2 cellular contexts compared by ENCODE assay signal in genomic region chr17:27821318-27821717, GRCh38.
TF ChIP-seq lines count a peak whose summit lies in the region.

No MANE protein-coding gene starts in this region.

TF ChIP-seq in HepG2, 621 proteins besides CTCF, POLR2A, EP300 and RAD21:
- TF ChIP-seq MAFF (IDR thresholded peaks at IDR 0.05; ENCODE audit: low read depth, low read length): peak; percentile 79
- peak; percentile 82 to 90 for TF ChIP-seq MAFK (conservative IDR thresholded peaks at IDR 0.05 in 1 of 2, IDR thresholded peaks at IDR 0.05 in 1 of 2; ENCODE audit: low read length in 2 of 2)
- TF ChIP-seq ZNF589 (CRISPR knock-in tag; conservative IDR thresholded peaks at IDR 0.05): no peak

TF ChIP-seq in K562, 482 proteins besides CTCF, POLR2A, EP300 and RAD21:
- peak; percentile 58 for TF ChIP-seq MAFK (IDR thresholded peaks at IDR 0.05; ENCODE audit: low read length)
- no peak for TF ChIP-seq CBX2 (IDR thresholded peaks at IDR 0.05; ENCODE audit: insufficient read depth, low read length, poor library complexity, severe bottlenecking)
- peak; percentile 72 for TF ChIP-seq ZNF316 (IDR thresholded peaks at IDR 0.05)
- TF ChIP-seq MEIS2 (IDR thresholded peaks at IDR 0.05; ENCODE audit: partially characterized antibody): no peak
- TF ChIP-seq MAFF (IDR thresholded peaks at IDR 0.05; ENCODE audit: low read length): peak; percentile 65
- peak; percentile 45 for TF ChIP-seq MAFG (tag; conservative IDR thresholded peaks at IDR 0.05)
- no peak for TF ChIP-seq ZEB2 (IDR thresholded peaks at IDR 0.05)
- TF ChIP-seq SRSF9 (IDR thresholded peaks at IDR 0.05; ENCODE audit: borderline replicate concordance, low read depth, low read length): no peak
- no peak for TF ChIP-seq CHD7 (IDR thresholded peaks at IDR 0.05; ENCODE audit: low read depth, low read length)
- peak; percentile 62 for TF ChIP-seq C11orf30 (IDR thresholded peaks at IDR 0.05; ENCODE audit: low read depth)
- TF ChIP-seq ESRRB (CRISPR knock-in tag; IDR thresholded peaks at IDR 0.05; ENCODE audit: borderline replicate concordance): no peak
